In genomic region chr2:29047083-29047840, GRCh38 we compare ENCODE assay signal across 23 cellular contexts. TPM values are rescaled to one million over a fixed set of nuclear protein-coding genes. Genes with fewer than 3 reads are reported as not detected.
"Had no signal": no experiment of that assay in that cellular context is flagged by ENCODE, and none has a peak within 500 bp of the region (broad histone marks: within the 10 kb centered on the region; RNA-seq: fewer than 3 reads in every experiment).

No MANE protein-coding gene starts in this region.

- FAIRE-seq: endothelial cell of umbilical vein had no signal

- H3K36me3 ChIP-seq: esophagus squamous epithelium, prostate gland had no signal

- H3K27me3 Mint-ChIP-seq: activated CD4-positive, alpha-beta T cell treated with anti-CD3 and anti-CD28 coated beads, Interleukin-2, amount 10 ng/mL, durations not matched to agents 24 days and 14 days; activated naive CD8-positive, alpha-beta T cell had no signal

- H3K4me1 ChIP-seq: prostate gland had no signal

- H3K4me3 Mint-ChIP-seq: activated CD4-positive, alpha-beta T cell treated with anti-CD3 and anti-CD28 coated beads, Interleukin-2, amount 10 ng/mL, durations not matched to agents 24 days and 14 days; activated naive CD8-positive, alpha-beta T cell; brain; memory B cell; nephron progenitor cell had no signal

- H3K4me3 ChIP-seq: coronary artery, esophagus squamous epithelium, prostate gland, smooth muscle cell had no signal

- H3K36me3 Mint-ChIP-seq: activated naive CD8-positive, alpha-beta T cell; brain; memory B cell had no signal

- ATAC-seq: left ventricle myocardium superior; right cardiac atrium; stimulated activated naive CD8-positive, alpha-beta T cell treated with anti-CD3 and anti-CD28 coated beads, Interleukin-15, Interleukin-2, amounts not matched to agents 100 U/mL and 50 U/mL, for 24 hours had no signal

- H3K9me3 ChIP-seq: esophagus squamous epithelium, prostate gland had no signal

- DNase-seq: activated CD4-positive, alpha-beta T cell treated with anti-CD3 and anti-CD28 coated beads, Interleukin-2, amount 10 ng/mL, durations not matched to agents 24 days and 14 days; activated CD4-positive, CD25-positive, alpha-beta regulatory T cell; activated CD8-positive, alpha-beta memory T cell treated with anti-CD3 and anti-CD28 coated beads for 24 hours; activated gamma-delta T cell treated with Interleukin-2 at 50 U/mL for 16 hours; central memory CD4-positive, alpha-beta T cell; esophagus squamous epithelium; kidney glomerular epithelial cell; left ventricle myocardium superior; nephron progenitor cell; right cardiac atrium; stimulated activated CD4-positive, alpha-beta T cell treated with anti-CD3 and anti-CD28 coated beads, Interleukin-4, amount 100 ng/mL, for 4 hours; stimulated activated CD8-positive, alpha-beta memory T cell treated with anti-CD3 and anti-CD28 coated beads, Interleukin-4, amount 100 ng/mL, for 48 hours; stimulated activated naive CD8-positive, alpha-beta T cell treated with anti-CD3 and anti-CD28 coated beads, Interleukin-15, Interleukin-2, amounts not matched to agents 100 U/mL and 50 U/mL, for 24 hours; trophoblast cell had no signal

- H3K27me3 ChIP-seq: esophagus squamous epithelium had no signal

- H3K27ac ChIP-seq: coronary artery, esophagus squamous epithelium, prostate gland had no signal

- H3K4me1 Mint-ChIP-seq: activated CD4-positive, alpha-beta T cell treated with anti-CD3 and anti-CD28 coated beads, Interleukin-2, amount 10 ng/mL, durations not matched to agents 24 days and 14 days; memory B cell had no signal

- H3K27ac Mint-ChIP-seq: activated CD4-positive, alpha-beta T cell treated with anti-CD3 and anti-CD28 coated beads, Interleukin-2, amount 10 ng/mL, durations not matched to agents 24 days and 14 days; activated naive CD8-positive, alpha-beta T cell; memory B cell; nephron progenitor cell had no signal

- H3K4me2 ChIP-seq: smooth muscle cell had no signal

- H3K9me3 Mint-ChIP-seq: activated CD4-positive, alpha-beta T cell treated with anti-CD3 and anti-CD28 coated beads, Interleukin-2, amount 10 ng/mL, durations not matched to agents 24 days and 14 days; brain; memory B cell; nephron progenitor cell had no signal

RNA-seq across cellular contexts. Expression of gene PCARE, which starts 27.1 kb away (rescaled TPM):
- total RNA-seq: activated CD4-positive, alpha-beta T cell treated with anti-CD3 and anti-CD28 coated beads, Interleukin-2, amount 10 ng/mL, durations not matched to agents 24 days and 14 days; endothelial cell of umbilical vein; fibroblast of villous mesenchyme; osteoblast; prostate gland; smooth muscle cell had no signal
- polyA plus RNA-seq: endothelial cell of umbilical vein, smooth muscle cell had no signal
